10 cellular contexts compared by ENCODE assay signal in the genomic region with DNA sequence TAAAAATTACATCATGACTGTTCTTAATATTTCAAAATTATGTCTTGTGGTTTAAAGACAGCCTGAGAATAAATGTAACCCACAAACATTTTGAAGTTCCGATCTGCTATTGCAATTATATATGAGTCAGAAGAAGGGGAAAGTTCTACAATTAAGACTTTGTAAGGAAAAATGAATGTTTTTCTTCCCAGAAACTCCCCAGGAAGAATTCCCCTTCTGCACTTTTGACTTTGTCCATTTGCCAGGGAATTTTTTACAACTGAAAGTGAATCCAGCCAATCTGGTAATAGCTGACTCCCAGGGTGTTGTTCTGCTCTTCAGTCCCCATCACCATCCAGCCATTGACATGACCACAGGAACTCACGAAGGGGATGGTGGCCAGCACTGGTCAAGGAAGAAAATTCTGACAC.
A peak's percentile ranks its signal among the peaks of the same experiment; 100 is the strongest.
DNase-seq lines count a peak whose midpoint lies in the region; ATAC-seq, FAIRE-seq and TF ChIP-seq lines count a peak whose summit lies in the region.
"Had no signal": no experiment of that assay in that cellular context is flagged by ENCODE, and none has a peak within 500 bp of the region (broad histone marks: within the 10 kb centered on the region; RNA-seq: fewer than 3 reads in every experiment).

No MANE protein-coding gene starts in this region.

- no peak for TF ChIP-seq POLR2A in esophagus muscularis mucosa (IDR thresholded peaks at IDR 0.05; ENCODE audit: low read depth)

- WGBS in psoas muscle, 3 donors = 11 to 17% (median 13%) methylated on average over 2 of the region's 2 CpGs
- WGBS in esophagus muscularis mucosa = 2% methylated on average over 2 of the region's 2 CpGs

- no peak for TF ChIP-seq EP300 in esophagus muscularis mucosa (IDR thresholded peaks at IDR 0.05)

- H3K36me3 ChIP-seq in psoas muscle (ENCODE audit: insufficient read depth in 1 of 2, low read depth in 1 of 2) (no peaks in the 10 kb centered on the region), esophagus muscularis mucosa (no peaks in the 10 kb centered on the region)

- DNase-seq in CD1c-positive myeloid dendritic cell (ENCODE audit: extremely low spot score) = peak; percentile 37
- peak; percentile 78 for DNase-seq in RCC 7860 (ENCODE audit: low spot score)
- DNase-seq in fibroblast of the aortic adventitia (ENCODE audit: low read depth) = peak; percentile 95
- no peak for DNase-seq in psoas muscle
- DNase-seq in hippocampal formation (lab: John Stamatoyannopoulos, UW) = no peak
- DNase-seq in esophagus muscularis mucosa (ENCODE audit: extremely low spot score) = no peak
- DNase-seq in NCI-H82 treated with DMSO at 0.1 percent for 48 hours (lab: John Stamatoyannopoulos, UW; ENCODE audit: unreplicated experiment) = no peak
- DNase-seq: DMS153, SHP77 had no signal

- TF ChIP-seq CTCF in fibroblast of the aortic adventitia (IDR thresholded peaks at IDR 0.05; ENCODE audit: insufficient read depth, low read length) (no peak), psoas muscle (IDR thresholded peaks at IDR 0.05) (no peak), esophagus muscularis mucosa (IDR thresholded peaks at IDR 0.05) (no peak)

- intact Hi-C loops in psoas muscle (cut with DNase I) (no loop called here), esophagus muscularis mucosa (cut with DNase I) (no loop called here)

- H3K4me1 ChIP-seq in psoas muscle = no peaks in the 10 kb centered on the region
- peaks cover 4 to 10% (median 7%) of the 10 kb centered on the region in 4 donors for H3K4me1 ChIP-seq in esophagus muscularis mucosa

- H3K4me3 ChIP-seq in fibroblast of the aortic adventitia (ENCODE audit: low read depth, low read length) (no peak overlapping the region), psoas muscle (no peak overlapping the region), esophagus muscularis mucosa (no peak overlapping the region)

- H3K9me3 ChIP-seq in psoas muscle (no peaks in the 10 kb centered on the region), esophagus muscularis mucosa (no peaks in the 10 kb centered on the region)

- no peaks in the 10 kb centered on the region for H3K27me3 ChIP-seq in psoas muscle (ENCODE audit: insufficient read depth in 3 of 3, low read length in 2 of 3)
- H3K27me3 ChIP-seq in esophagus muscularis mucosa = no peaks in the 10 kb centered on the region

- peak; percentile 80 for FAIRE-seq in RCC 7860 (lab: Jason Lieb, UNC)

- ATAC-seq in psoas muscle (peak; percentile 34 to 66 (median 61)), HG03175 (IDR thresholded peaks at IDR 0.05; ENCODE audit: unreplicated experiment) (no peak)

- H3K27ac ChIP-seq in psoas muscle (peak overlapping the region; percentile 38), esophagus muscularis mucosa (replicated peaks in 1 of 4) (peak overlapping the region in 1 of 4 donors; percentile 59)

Comparison
In these comparisons a context has a peak if more than half of its experiments do, and no peak if none do; other contexts are left out.
1. DNase-seq: peak in CD1c-positive myeloid dendritic cell (single experiment), RCC 7860 (single experiment) and fibroblast of the aortic adventitia (single experiment); none in psoas muscle (0 of 2), hippocampal formation (0 of 2), esophagus muscularis mucosa (single experiment) and NCI-H82 treated with DMSO at 0.1 percent for 48 hours (single experiment).